Comparison of ENCODE assay signal across 1 cellular context in genomic region chr19:12610540-12611360, GRCh38.
A peak's percentile ranks its signal among the peaks of the same experiment; 100 is the strongest.
TF ChIP-seq lines count a peak whose summit lies in the region.

Gene ZNF490, minus strand, starts transcription at chr19:12610813. Its CDS starts 133 bp downstream, at chr19:12610680.
Gene ZNF791, plus strand, starts transcription at chr19:12610920. Its CDS starts 160 bp downstream, at chr19:12611080.

TF ChIP-seq in HepG2, 621 proteins besides CTCF, POLR2A, EP300 and RAD21 (continued from another document and continues in another):
- TF ChIP-seq HNF1A (IDR thresholded peaks at IDR 0.05; ENCODE audit: low read depth) = no peak
- TF ChIP-seq HNF1A (CRISPR knock-in tag; IDR thresholded peaks at IDR 0.05; ENCODE audit: borderline replicate concordance) = no peak
- TF ChIP-seq GFI1 (CRISPR knock-in tag; IDR thresholded peaks at IDR 0.05; ENCODE audit: borderline replicate concordance) = no peak
- no peak for TF ChIP-seq ZFP36L2 (CRISPR knock-in tag; IDR thresholded peaks at IDR 0.05)
- no peak for TF ChIP-seq SYNCRIP (IDR thresholded peaks at IDR 0.05; ENCODE audit: insufficient read depth, low read depth, low read length)
- TF ChIP-seq MIER3 (CRISPR knock-in tag; IDR thresholded peaks at IDR 0.05; ENCODE audit: borderline replicate concordance) = peak; percentile 80; the same call in 1 of the 2 replicates
- no peak for TF ChIP-seq ZNF296 (CRISPR knock-in tag; conservative IDR thresholded peaks at IDR 0.05)
- TF ChIP-seq HOXA3 (CRISPR knock-in tag; IDR thresholded peaks at IDR 0.05) = peak; percentile 91
- 0 out of 2 replicates have a peak, but pooled peaks have one; percentile 14 for TF ChIP-seq ZBTB21 (CRISPR knock-in tag; IDR thresholded peaks at IDR 0.05)
- TF ChIP-seq KAT8 (CRISPR knock-in tag; IDR thresholded peaks at IDR 0.05) = peak; percentile 96
- no peak for TF ChIP-seq FOXM1 (CRISPR knock-in tag; IDR thresholded peaks at IDR 0.05)
- no peak for TF ChIP-seq MAF1 (CRISPR knock-in tag; IDR thresholded peaks at IDR 0.05; ENCODE audit: borderline replicate concordance)
- TF ChIP-seq ZFP91 (CRISPR knock-in tag; IDR thresholded peaks at IDR 0.05; ENCODE audit: borderline replicate concordance) = peak; percentile 83
- TF ChIP-seq KDM3A (CRISPR knock-in tag; IDR thresholded peaks at IDR 0.05; ENCODE audit: low read depth) = 0 out of 2 replicates have a peak, but pooled peaks have one; percentile 60
- TF ChIP-seq CCDC6 (CRISPR knock-in tag; IDR thresholded peaks at IDR 0.05) = no peak
- no peak for TF ChIP-seq SNAPC5 (CRISPR knock-in tag; IDR thresholded peaks at IDR 0.05; ENCODE audit: borderline replicate concordance)
- TF ChIP-seq RNF2 (conservative IDR thresholded peaks at IDR 0.05; ENCODE audit: low read depth) = no peak
- TF ChIP-seq GLMP (CRISPR knock-in tag; IDR thresholded peaks at IDR 0.05; ENCODE audit: borderline replicate concordance) = no peak
- TF ChIP-seq ZNF7 (CRISPR knock-in tag; IDR thresholded peaks at IDR 0.05) = no peak
- no peak for TF ChIP-seq PRDM15 (CRISPR knock-in tag; IDR thresholded peaks at IDR 0.05)
- TF ChIP-seq CC2D1A (CRISPR knock-in tag; IDR thresholded peaks at IDR 0.05) = no peak
- peak; percentile 71; the same call in 1 of the 2 replicates for TF ChIP-seq PRDM10 (CRISPR knock-in tag; IDR thresholded peaks at IDR 0.05; ENCODE audit: low read depth)
- peak; percentile 53; the same call in 1 of the 2 replicates for TF ChIP-seq MXD4 (CRISPR knock-in tag; IDR thresholded peaks at IDR 0.05)
- TF ChIP-seq RBM22 (optimal IDR thresholded peaks at IDR 0.05; ENCODE audit: low read length) = no peak
- TF ChIP-seq ZNF280D (CRISPR knock-in tag; IDR thresholded peaks at IDR 0.05) = peak; percentile 91
- TF ChIP-seq ZBTB26 (CRISPR knock-in tag; IDR thresholded peaks at IDR 0.05; ENCODE audit: borderline replicate concordance) = peak; percentile 73; the same call in 1 of the 2 replicates
- TF ChIP-seq KDM5B (CRISPR knock-in tag; IDR thresholded peaks at IDR 0.05; ENCODE audit: borderline replicate concordance) = peak; percentile 73; the same call in 1 of the 2 replicates
- no peak for TF ChIP-seq ZNF12 (CRISPR knock-in tag; IDR thresholded peaks at IDR 0.05)
- TF ChIP-seq JARID2 (CRISPR knock-in tag; IDR thresholded peaks at IDR 0.05; ENCODE audit: insufficient replicate concordance) = no peak
- TF ChIP-seq ZNF704 (CRISPR knock-in tag; IDR thresholded peaks at IDR 0.05; ENCODE audit: borderline replicate concordance) = 0 out of 2 replicates have a peak, but pooled peaks have one; percentile 60
- TF ChIP-seq NR2F1 (CRISPR knock-in tag; IDR thresholded peaks at IDR 0.05) = peak in 1 of 2 experiments; percentile 15; a peak in 1 of 4 replicates
- no peak for TF ChIP-seq ZNF841 (CRISPR knock-in tag; IDR thresholded peaks at IDR 0.05; ENCODE audit: borderline replicate concordance)
- no peak for TF ChIP-seq TBL1XR1 (IDR thresholded peaks at IDR 0.05; ENCODE audit: borderline replicate concordance, low read length, partially characterized antibody)
- TF ChIP-seq RFX5 (IDR thresholded peaks at IDR 0.05; ENCODE audit: low read depth, low read length) = peak; percentile 96
- TF ChIP-seq HOMEZ (CRISPR knock-in tag; IDR thresholded peaks at IDR 0.05; ENCODE audit: low read depth) = peak; percentile 40; the same call in 1 of the 2 replicates
